13 cellular contexts compared by ENCODE assay signal in genomic region chr3:153830552-153830951, GRCh38.
DNase-seq lines count a peak whose midpoint lies in the region; ATAC-seq, FAIRE-seq and TF ChIP-seq lines count a peak whose summit lies in the region.
"Had no signal": no experiment of that assay in that cellular context is flagged by ENCODE, and none has a peak within 500 bp of the region (broad histone marks: within the 10 kb centered on the region; RNA-seq: fewer than 3 reads in every experiment).

No MANE protein-coding gene starts in this region.

- H3K27ac ChIP-seq in VCaP: peak overlapping the region; percentile 8; the same call in 1 of the 2 replicates
- H3K27ac ChIP-seq: 22Rv1, BLaER1, GM23248 had no signal

- TF ChIP-seq POLR2A in GM18505 (IDR thresholded peaks at IDR 0.05; ENCODE audit: borderline replicate concordance, extremely low read depth, insufficient read depth, insufficient read length): no peak

- no peak for FAIRE-seq in HTR-8/SVneo (lab: Jason Lieb, UNC)
- FAIRE-seq: GM18507 had no signal

- DNase-seq in NCI-H1092 treated with DMSO at 0.1 percent for 48 hours (lab: John Stamatoyannopoulos, UW) (peak; percentile 14), NCI-H1092 (lab: John Stamatoyannopoulos, UW) (no peak), HuH-7.5 (ENCODE audit: low spot score) (peak; percentile 24), left lobe of liver (ENCODE audit: low spot score) (no peak), HTR-8/SVneo (ENCODE audit: insufficient read length, low spot score) (no peak), NCI-H1105 treated with DMSO at 0.1 percent for 48 hours (lab: John Stamatoyannopoulos, UW) (no peak)
- DNase-seq: CD8-positive, alpha-beta memory T cell had no signal

- ATAC-seq in left lobe of liver (peak; percentile 80), GM18505 (IDR thresholded peaks at IDR 0.05; ENCODE audit: unreplicated experiment) (no peak)

- TF ChIP-seq CTCF in VCaP (conservative IDR thresholded peaks at IDR 0.05): no peak

Comparison
In these comparisons a context has a peak if more than half of its experiments do, and no peak if none do; other contexts are left out.
1. DNase-seq: peak in NCI-H1092 treated with DMSO at 0.1 percent for 48 hours (single experiment) and HuH-7.5 (single experiment); none in NCI-H1092 (single experiment), left lobe of liver (single experiment), HTR-8/SVneo (single experiment) and NCI-H1105 treated with DMSO at 0.1 percent for 48 hours (single experiment).